21 cellular contexts compared by ENCODE assay signal in the genomic region with DNA sequence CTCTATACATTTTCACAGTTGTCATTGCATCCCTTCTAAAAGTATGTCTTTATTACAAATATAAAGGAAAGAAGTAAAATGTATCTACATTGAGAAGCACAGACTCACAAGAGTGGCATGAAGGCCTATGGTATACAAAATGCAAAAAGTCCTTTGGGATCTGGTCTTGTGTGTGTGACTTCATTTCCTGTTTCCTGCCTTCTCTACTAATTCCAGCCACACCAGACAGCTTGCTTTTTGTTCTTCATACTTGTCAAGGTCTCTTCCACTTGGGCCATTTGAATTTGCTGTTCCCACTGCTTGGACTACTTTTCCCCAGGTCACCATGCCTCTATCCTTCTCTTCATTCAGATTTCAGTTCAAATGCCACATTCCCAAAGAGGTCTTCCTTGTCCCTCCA. TPM values are rescaled to one million over a fixed set of nuclear protein-coding genes. Genes with fewer than 3 reads are reported as not detected.
A peak's percentile ranks its signal among the peaks of the same experiment; 100 is the strongest.
DNase-seq lines count a peak whose midpoint lies in the region; ATAC-seq and TF ChIP-seq lines count a peak whose summit lies in the region.
"Had no signal": no experiment of that assay in that cellular context is flagged by ENCODE, and none has a peak within 500 bp of the region (broad histone marks: within the 10 kb centered on the region; RNA-seq: fewer than 3 reads in every experiment).

No MANE protein-coding gene starts in this region.

- H3K4me3 Mint-ChIP-seq in T-cell = no peak overlapping the region
- H3K4me3 Mint-ChIP-seq: B cell had no signal

- no peak overlapping the region for H3K27ac ChIP-seq in DND-41 (ENCODE audit: low read length)
- H3K27ac ChIP-seq in effector memory CD4-positive, alpha-beta T cell (ENCODE audit: insufficient read depth, low read length, poor library complexity, severe bottlenecking) = no peak overlapping the region

- H4K20me1 ChIP-seq in DND-41 (ENCODE audit: insufficient read depth, low read length) = no peaks in the 10 kb centered on the region; the same call in 1 of the 2 replicates

- H3K9me3 ChIP-seq in DND-41 (ENCODE audit: insufficient read depth, low read length, severe bottlenecking) = no peaks in the 10 kb centered on the region
- no peaks in the 10 kb centered on the region for H3K9me3 ChIP-seq in effector memory CD4-positive, alpha-beta T cell (ENCODE audit: control insufficient read depth, low read length)
- H3K9me3 ChIP-seq: mucosa of descending colon had no signal

- no peaks in the 10 kb centered on the region for H3K36me3 ChIP-seq in DND-41 (ENCODE audit: insufficient read depth, low read length)
- H3K36me3 ChIP-seq in effector memory CD4-positive, alpha-beta T cell (ENCODE audit: control insufficient read depth, insufficient read depth, low read length) = no peaks in the 10 kb centered on the region

- H3K27me3 Mint-ChIP-seq in T-cell = no peaks in the 10 kb centered on the region
- H3K27me3 Mint-ChIP-seq: B cell had no signal

- peaks cover 20% of the 10 kb centered on the region for H3K4me1 ChIP-seq in DND-41 (ENCODE audit: insufficient read depth, low read length)
- peaks cover 7% of the 10 kb centered on the region for H3K4me1 ChIP-seq in effector memory CD4-positive, alpha-beta T cell (ENCODE audit: control insufficient read depth, insufficient read depth, low read length, poor library complexity, severe bottlenecking)

- H3K36me3 Mint-ChIP-seq in T-cell = no peaks in the 10 kb centered on the region
- H3K36me3 Mint-ChIP-seq: activated naive CD4-positive, alpha-beta T cell treated with anti-CD3 and anti-CD28 coated beads, Interleukin-2, amount 50 U/mL, for 72 hours had no signal

- H3K9me3 Mint-ChIP-seq in T-cell = no peaks in the 10 kb centered on the region
- H3K9me3 Mint-ChIP-seq: activated naive CD4-positive, alpha-beta T cell treated with anti-CD3 and anti-CD28 coated beads, Interleukin-2, amount 50 U/mL, for 72 hours had no signal

- no peak overlapping the region; the same call in 1 of the 2 replicates for H3K4me2 ChIP-seq in DND-41 (ENCODE audit: insufficient read depth, low read length)

- H2AFZ ChIP-seq in DND-41 (ENCODE audit: low read depth, low read length) = no peak overlapping the region

- DNase-seq in AG08395 (ENCODE audit: low spot score) = peak; percentile 4
- DNase-seq in DND-41 = no peak
- no peak for DNase-seq in T-cell
- DNase-seq in fibroblast of pulmonary artery (ENCODE audit: low read depth) = peak; percentile 21
- DNase-seq in medulla oblongata (ENCODE audit: extremely low spot score) = no peak
- DNase-seq in NCI-H69 (lab: John Stamatoyannopoulos, UW) = no peak
- no peak for DNase-seq in effector memory CD4-positive, alpha-beta T cell
- DNase-seq: activated CD4-positive, alpha-beta T cell treated with anti-CD3 and anti-CD28 coated beads for 48 hours; activated T-cell treated with anti-CD3 and anti-CD28 coated beads for 4 hours; DMS 273 treated with DMSO at 0.1 percent for 48 hours; effector CD4-positive, alpha-beta T cell; H7; hypothalamus; KBM-7; mucosa of descending colon; NCI-H748 treated with DMSO at 0.1 percent for 48 hours; occipital lobe; PC-3; substantia nigra had no signal

- H3K79me2 ChIP-seq in DND-41 (ENCODE audit: insufficient read depth, low read length) = peaks cover 10% of the 10 kb centered on the region

- TF ChIP-seq CTCF in DND-41 (IDR thresholded peaks at IDR 0.05; ENCODE audit: borderline replicate concordance, extremely low read depth, low read length, poor library complexity, severe bottlenecking) = no peak
- TF ChIP-seq CTCF in fibroblast of pulmonary artery (IDR thresholded peaks at IDR 0.05; ENCODE audit: low read length, missing control alignments) = no peak

- peak overlapping the region; percentile 2 to 23 for H3K27ac Mint-ChIP-seq in T-cell
- H3K27ac Mint-ChIP-seq: B cell had no signal

- no peak overlapping the region for H3K9ac ChIP-seq in DND-41 (ENCODE audit: low read depth, low read length)

- peaks cover 32 to 37% (median 37%) of the 10 kb centered on the region in 3 donors for H3K4me1 Mint-ChIP-seq in T-cell

- H3K4me3 ChIP-seq in DND-41 (ENCODE audit: low read depth in 1 of 2, low read length in 2 of 2) (no peak overlapping the region), fibroblast of pulmonary artery (replicated peaks; ENCODE audit: low read depth, low read length) (no peak overlapping the region)
- no peak overlapping the region for H3K4me3 ChIP-seq in effector memory CD4-positive, alpha-beta T cell (ENCODE audit: insufficient read depth, low read depth, low read length, poor library complexity, severe bottlenecking)
- H3K4me3 ChIP-seq: mucosa of descending colon had no signal

- CTCF ChIA-PET in T-cell (lab: Charles Lee) = interaction anchor here in 1 of 2 donors (1.2 kb wide), 1 partner anchor 44 kb away, joined by 3 read pairs; no protein-coding TSS in a partner anchor

- ATAC-seq in DND-41 (ENCODE audit: insufficient read depth, low read depth) (peak; percentile 37; the same call in 2 of the 3 replicates), T-cell (replicated peaks in 1 of 4) (no peak)
- ATAC-seq: mucosa of descending colon, PC-3 had no signal

- POLR2A ChIA-PET in T-cell (lab: Charles Lee) = interaction anchor here in 1 of 2 donors (0.6 kb wide), 1 partner anchor 20 kb away, joined by 10 read pairs; no protein-coding TSS in a partner anchor

- no peaks in the 10 kb centered on the region for H3K27me3 ChIP-seq in DND-41 (ENCODE audit: insufficient read depth, low read length, poor library complexity)
- H3K27me3 ChIP-seq in effector memory CD4-positive, alpha-beta T cell (replicated peaks; ENCODE audit: control insufficient read depth, insufficient read depth, low read length, poor library complexity, severe bottlenecking) = no peaks in the 10 kb centered on the region

RNA-seq across cellular contexts. Expression of a gene that starts 6.7 kb away (rescaled TPM):
- total RNA-seq in T-cell = 10 to 100 TPM in 4 of 5 donors, 1 to 10 TPM in 1; 9.9 to 26.5 (median 13.1) TPM

Comparison
In these comparisons a context has a peak if more than half of its experiments do, and no peak if none do; other contexts are left out.
1. DNase-seq: peak in AG08395 (single experiment) and fibroblast of pulmonary artery (single experiment); none in DND-41 (single experiment), T-cell (0 of 34), medulla oblongata (single experiment), NCI-H69 (single experiment) and effector memory CD4-positive, alpha-beta T cell (0 of 3).